Comparison of ENCODE assay signal across 1 cellular context in the genomic region with DNA sequence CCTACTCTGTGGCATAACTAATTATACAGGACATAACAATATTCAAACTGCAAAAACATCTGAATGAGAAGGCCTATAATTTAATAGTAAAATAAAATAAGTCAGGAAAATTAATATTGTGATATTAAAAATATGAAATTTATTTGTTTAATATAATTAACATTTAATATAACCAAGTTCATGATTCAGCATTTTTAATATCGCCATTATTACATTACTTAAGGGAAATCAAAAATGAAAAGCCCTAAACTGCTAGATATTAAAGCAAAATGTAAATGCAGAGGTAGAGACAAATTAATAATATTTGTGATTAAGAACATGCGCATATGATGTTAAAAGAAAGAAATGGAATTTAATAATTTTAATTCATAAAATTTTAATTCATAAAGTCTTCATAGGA.
TF ChIP-seq lines count a peak whose summit lies in the region.

No MANE protein-coding gene starts in this region.

TF ChIP-seq in K562, 482 proteins besides CTCF, POLR2A, EP300 and RAD21 (continued from another document):
- TF ChIP-seq, protein P1, sequence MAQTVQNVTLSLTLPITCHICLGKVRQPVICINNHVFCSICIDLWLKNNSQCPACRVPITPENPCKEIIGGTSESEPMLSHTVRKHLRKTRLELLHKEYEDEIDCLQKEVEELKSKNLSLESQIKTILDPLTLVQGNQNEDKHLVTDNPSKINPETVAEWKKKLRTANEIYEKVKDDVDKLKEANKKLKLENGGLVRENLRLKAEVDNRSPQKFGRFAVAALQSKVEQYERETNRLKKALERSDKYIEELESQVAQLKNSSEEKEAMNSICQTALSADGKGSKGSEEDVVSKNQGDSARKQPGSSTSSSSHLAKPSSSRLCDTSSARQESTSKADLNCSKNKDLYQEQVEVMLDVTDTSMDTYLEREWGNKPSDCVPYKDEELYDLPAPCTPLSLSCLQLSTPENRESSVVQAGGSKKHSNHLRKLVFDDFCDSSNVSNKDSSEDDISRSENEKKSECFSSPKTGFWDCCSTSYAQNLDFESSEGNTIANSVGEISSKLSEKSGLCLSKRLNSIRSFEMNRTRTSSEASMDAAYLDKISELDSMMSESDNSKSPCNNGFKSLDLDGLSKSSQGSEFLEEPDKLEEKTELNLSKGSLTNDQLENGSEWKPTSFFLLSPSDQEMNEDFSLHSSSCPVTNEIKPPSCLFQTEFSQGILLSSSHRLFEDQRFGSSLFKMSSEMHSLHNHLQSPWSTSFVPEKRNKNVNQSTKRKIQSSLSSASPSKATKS (CRISPR knock-in tag; IDR thresholded peaks at IDR 0.05) = no peak
